Comparison of ENCODE assay signal across 1 cellular context in genomic region chr19:7522072-7522922, GRCh38.
TF ChIP-seq lines count a peak whose summit lies in the region.

Gene MCOLN1, plus strand, starts transcription at chr19:7522624. Its CDS starts 127 bp downstream, at chr19:7522751.

TF ChIP-seq in HepG2, 621 proteins besides CTCF, POLR2A, EP300 and RAD21 (continued from another document and continues in another):
- TF ChIP-seq, protein P1, sequence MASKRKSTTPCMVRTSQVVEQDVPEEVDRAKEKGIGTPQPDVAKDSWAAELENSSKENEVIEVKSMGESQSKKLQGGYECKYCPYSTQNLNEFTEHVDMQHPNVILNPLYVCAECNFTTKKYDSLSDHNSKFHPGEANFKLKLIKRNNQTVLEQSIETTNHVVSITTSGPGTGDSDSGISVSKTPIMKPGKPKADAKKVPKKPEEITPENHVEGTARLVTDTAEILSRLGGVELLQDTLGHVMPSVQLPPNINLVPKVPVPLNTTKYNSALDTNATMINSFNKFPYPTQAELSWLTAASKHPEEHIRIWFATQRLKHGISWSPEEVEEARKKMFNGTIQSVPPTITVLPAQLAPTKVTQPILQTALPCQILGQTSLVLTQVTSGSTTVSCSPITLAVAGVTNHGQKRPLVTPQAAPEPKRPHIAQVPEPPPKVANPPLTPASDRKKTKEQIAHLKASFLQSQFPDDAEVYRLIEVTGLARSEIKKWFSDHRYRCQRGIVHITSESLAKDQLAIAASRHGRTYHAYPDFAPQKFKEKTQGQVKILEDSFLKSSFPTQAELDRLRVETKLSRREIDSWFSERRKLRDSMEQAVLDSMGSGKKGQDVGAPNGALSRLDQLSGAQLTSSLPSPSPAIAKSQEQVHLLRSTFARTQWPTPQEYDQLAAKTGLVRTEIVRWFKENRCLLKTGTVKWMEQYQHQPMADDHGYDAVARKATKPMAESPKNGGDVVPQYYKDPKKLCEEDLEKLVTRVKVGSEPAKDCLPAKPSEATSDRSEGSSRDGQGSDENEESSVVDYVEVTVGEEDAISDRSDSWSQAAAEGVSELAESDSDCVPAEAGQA (IDR thresholded peaks at IDR 0.05; ENCODE audit: low read depth) = peak; percentile 79
- TF ChIP-seq, protein P1 (CRISPR knock-in tag; IDR thresholded peaks at IDR 0.05; ENCODE audit: borderline replicate concordance) = no peak
- no peak for TF ChIP-seq EZH2 (conservative IDR thresholded peaks at IDR 0.05; ENCODE audit: low read depth, low read length)
- peak; percentile 92 for TF ChIP-seq RXRA (CRISPR knock-in tag; IDR thresholded peaks at IDR 0.05)
- no peak for TF ChIP-seq NR2F6 (IDR thresholded peaks at IDR 0.05)
- TF ChIP-seq NR2F6 (CRISPR knock-in tag; IDR thresholded peaks at IDR 0.05) = peak; percentile 70; the same call in 1 of the 2 replicates
- 0 out of 2 replicates have a peak, but pooled peaks have one; percentile 69 for TF ChIP-seq ZNF414 (CRISPR knock-in tag; IDR thresholded peaks at IDR 0.05)
- TF ChIP-seq TGIF2 (CRISPR knock-in tag; IDR thresholded peaks at IDR 0.05) = peak; percentile 98
- no peak for TF ChIP-seq DDIT3 (CRISPR knock-in tag; IDR thresholded peaks at IDR 0.05)
- peak; percentile 91 for TF ChIP-seq PRPF4 (IDR thresholded peaks at IDR 0.05; ENCODE audit: low read depth, low read length, poor library complexity, severe bottlenecking)
- TF ChIP-seq, protein P2, sequence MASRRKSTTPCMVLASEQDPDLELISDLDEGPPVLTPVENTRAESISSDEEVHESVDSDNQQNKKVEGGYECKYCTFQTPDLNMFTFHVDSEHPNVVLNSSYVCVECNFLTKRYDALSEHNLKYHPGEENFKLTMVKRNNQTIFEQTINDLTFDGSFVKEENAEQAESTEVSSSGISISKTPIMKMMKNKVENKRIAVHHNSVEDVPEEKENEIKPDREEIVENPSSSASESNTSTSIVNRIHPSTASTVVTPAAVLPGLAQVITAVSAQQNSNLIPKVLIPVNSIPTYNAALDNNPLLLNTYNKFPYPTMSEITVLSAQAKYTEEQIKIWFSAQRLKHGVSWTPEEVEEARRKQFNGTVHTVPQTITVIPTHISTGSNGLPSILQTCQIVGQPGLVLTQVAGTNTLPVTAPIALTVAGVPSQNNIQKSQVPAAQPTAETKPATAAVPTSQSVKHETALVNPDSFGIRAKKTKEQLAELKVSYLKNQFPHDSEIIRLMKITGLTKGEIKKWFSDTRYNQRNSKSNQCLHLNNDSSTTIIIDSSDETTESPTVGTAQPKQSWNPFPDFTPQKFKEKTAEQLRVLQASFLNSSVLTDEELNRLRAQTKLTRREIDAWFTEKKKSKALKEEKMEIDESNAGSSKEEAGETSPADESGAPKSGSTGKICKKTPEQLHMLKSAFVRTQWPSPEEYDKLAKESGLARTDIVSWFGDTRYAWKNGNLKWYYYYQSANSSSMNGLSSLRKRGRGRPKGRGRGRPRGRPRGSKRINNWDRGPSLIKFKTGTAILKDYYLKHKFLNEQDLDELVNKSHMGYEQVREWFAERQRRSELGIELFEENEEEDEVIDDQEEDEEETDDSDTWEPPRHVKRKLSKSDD (CRISPR knock-in tag; IDR thresholded peaks at IDR 0.05; ENCODE audit: low read depth) = peak; percentile 85
- TF ChIP-seq ZNF530 (CRISPR knock-in tag; IDR thresholded peaks at IDR 0.05; ENCODE audit: low read depth) = no peak
- peak; percentile 43 for TF ChIP-seq RBM39 (IDR thresholded peaks at IDR 0.05; ENCODE audit: low read depth, low read length, poor library complexity, severe bottlenecking)
- TF ChIP-seq, protein P3, sequence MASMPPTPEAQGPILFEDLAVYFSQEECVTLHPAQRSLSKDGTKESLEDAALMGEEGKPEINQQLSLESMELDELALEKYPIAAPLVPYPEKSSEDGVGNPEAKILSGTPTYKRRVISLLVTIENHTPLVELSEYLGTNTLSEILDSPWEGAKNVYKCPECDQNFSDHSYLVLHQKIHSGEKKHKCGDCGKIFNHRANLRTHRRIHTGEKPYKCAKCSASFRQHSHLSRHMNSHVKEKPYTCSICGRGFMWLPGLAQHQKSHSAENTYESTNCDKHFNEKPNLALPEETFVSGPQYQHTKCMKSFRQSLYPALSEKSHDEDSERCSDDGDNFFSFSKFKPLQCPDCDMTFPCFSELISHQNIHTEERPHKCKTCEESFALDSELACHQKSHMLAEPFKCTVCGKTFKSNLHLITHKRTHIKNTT (CRISPR knock-in tag; IDR thresholded peaks at IDR 0.05) = no peak
- peak; percentile 83 for TF ChIP-seq ZNF143 (CRISPR knock-in tag; IDR thresholded peaks at IDR 0.05)
- peak; percentile 52; the same call in 1 of the 2 replicates for TF ChIP-seq MTF2 (CRISPR knock-in tag; IDR thresholded peaks at IDR 0.05; ENCODE audit: borderline replicate concordance)
- TF ChIP-seq DNMT1 (CRISPR knock-in tag; IDR thresholded peaks at IDR 0.05) = peak; percentile 21; the same call in 1 of the 2 replicates
- peak; percentile 72 for TF ChIP-seq MIXL1 (CRISPR knock-in tag; IDR thresholded peaks at IDR 0.05)
- 0 out of 2 replicates have a peak, but pooled peaks have one; percentile 60 for TF ChIP-seq ZFP41 (CRISPR knock-in tag; IDR thresholded peaks at IDR 0.05; ENCODE audit: borderline replicate concordance)
- TF ChIP-seq, protein P4, sequence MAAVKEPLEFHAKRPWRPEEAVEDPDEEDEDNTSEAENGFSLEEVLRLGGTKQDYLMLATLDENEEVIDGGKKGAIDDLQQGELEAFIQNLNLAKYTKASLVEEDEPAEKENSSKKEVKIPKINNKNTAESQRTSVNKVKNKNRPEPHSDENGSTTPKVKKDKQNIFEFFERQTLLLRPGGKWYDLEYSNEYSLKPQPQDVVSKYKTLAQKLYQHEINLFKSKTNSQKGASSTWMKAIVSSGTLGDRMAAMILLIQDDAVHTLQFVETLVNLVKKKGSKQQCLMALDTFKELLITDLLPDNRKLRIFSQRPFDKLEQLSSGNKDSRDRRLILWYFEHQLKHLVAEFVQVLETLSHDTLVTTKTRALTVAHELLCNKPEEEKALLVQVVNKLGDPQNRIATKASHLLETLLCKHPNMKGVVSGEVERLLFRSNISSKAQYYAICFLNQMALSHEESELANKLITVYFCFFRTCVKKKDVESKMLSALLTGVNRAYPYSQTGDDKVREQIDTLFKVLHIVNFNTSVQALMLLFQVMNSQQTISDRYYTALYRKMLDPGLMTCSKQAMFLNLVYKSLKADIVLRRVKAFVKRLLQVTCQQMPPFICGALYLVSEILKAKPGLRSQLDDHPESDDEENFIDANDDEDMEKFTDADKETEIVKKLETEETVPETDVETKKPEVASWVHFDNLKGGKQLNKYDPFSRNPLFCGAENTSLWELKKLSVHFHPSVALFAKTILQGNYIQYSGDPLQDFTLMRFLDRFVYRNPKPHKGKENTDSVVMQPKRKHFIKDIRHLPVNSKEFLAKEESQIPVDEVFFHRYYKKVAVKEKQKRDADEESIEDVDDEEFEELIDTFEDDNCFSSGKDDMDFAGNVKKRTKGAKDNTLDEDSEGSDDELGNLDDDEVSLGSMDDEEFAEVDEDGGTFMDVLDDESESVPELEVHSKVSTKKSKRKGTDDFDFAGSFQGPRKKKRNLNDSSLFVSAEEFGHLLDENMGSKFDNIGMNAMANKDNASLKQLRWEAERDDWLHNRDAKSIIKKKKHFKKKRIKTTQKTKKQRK (IDR thresholded peaks at IDR 0.05; ENCODE audit: low read length) = no peak
- TF ChIP-seq ZNF687 (CRISPR knock-in tag; IDR thresholded peaks at IDR 0.05) = peak; percentile 84
- peak; percentile 97 for TF ChIP-seq TFDP1 (CRISPR knock-in tag; IDR thresholded peaks at IDR 0.05; ENCODE audit: borderline replicate concordance)
- TF ChIP-seq KDM5B (CRISPR knock-in tag; IDR thresholded peaks at IDR 0.05; ENCODE audit: borderline replicate concordance) = peak; percentile 76; the same call in 1 of the 2 replicates
- no peak for TF ChIP-seq CCAR2 (optimal IDR thresholded peaks at IDR 0.05; ENCODE audit: low read depth, low read length)
- TF ChIP-seq CHD2 (IDR thresholded peaks at IDR 0.05; ENCODE audit: low read depth, low read length) = peak; percentile 81
- peak; percentile 83; the same call in 1 of the 2 replicates for TF ChIP-seq KDM4B (CRISPR knock-in tag; IDR thresholded peaks at IDR 0.05)
- no peak for TF ChIP-seq ZNF256 (CRISPR knock-in tag; conservative IDR thresholded peaks at IDR 0.05)
- peak; percentile 85; the same call in 1 of the 2 replicates for TF ChIP-seq BRCA1 (CRISPR knock-in tag; IDR thresholded peaks at IDR 0.05)
- peak; percentile 70 for TF ChIP-seq JARID2 (CRISPR knock-in tag; IDR thresholded peaks at IDR 0.05; ENCODE audit: insufficient replicate concordance)
- TF ChIP-seq, protein P5, sequence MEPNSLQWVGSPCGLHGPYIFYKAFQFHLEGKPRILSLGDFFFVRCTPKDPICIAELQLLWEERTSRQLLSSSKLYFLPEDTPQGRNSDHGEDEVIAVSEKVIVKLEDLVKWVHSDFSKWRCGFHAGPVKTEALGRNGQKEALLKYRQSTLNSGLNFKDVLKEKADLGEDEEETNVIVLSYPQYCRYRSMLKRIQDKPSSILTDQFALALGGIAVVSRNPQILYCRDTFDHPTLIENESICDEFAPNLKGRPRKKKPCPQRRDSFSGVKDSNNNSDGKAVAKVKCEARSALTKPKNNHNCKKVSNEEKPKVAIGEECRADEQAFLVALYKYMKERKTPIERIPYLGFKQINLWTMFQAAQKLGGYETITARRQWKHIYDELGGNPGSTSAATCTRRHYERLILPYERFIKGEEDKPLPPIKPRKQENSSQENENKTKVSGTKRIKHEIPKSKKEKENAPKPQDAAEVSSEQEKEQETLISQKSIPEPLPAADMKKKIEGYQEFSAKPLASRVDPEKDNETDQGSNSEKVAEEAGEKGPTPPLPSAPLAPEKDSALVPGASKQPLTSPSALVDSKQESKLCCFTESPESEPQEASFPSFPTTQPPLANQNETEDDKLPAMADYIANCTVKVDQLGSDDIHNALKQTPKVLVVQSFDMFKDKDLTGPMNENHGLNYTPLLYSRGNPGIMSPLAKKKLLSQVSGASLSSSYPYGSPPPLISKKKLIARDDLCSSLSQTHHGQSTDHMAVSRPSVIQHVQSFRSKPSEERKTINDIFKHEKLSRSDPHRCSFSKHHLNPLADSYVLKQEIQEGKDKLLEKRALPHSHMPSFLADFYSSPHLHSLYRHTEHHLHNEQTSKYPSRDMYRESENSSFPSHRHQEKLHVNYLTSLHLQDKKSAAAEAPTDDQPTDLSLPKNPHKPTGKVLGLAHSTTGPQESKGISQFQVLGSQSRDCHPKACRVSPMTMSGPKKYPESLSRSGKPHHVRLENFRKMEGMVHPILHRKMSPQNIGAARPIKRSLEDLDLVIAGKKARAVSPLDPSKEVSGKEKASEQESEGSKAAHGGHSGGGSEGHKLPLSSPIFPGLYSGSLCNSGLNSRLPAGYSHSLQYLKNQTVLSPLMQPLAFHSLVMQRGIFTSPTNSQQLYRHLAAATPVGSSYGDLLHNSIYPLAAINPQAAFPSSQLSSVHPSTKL (CRISPR knock-in tag; IDR thresholded peaks at IDR 0.05) = peak; percentile 62
- TF ChIP-seq ELF4 (CRISPR knock-in tag; IDR thresholded peaks at IDR 0.05; ENCODE audit: borderline replicate concordance) = no peak
